ENCODE assay signal across 8 cellular contexts in genomic region chr3:97719156-97719821, GRCh38. TPM values are rescaled to one million over a fixed set of nuclear protein-coding genes. Genes with fewer than 3 reads are reported as not detected.
DNase-seq lines count a peak whose midpoint lies in the region; ATAC-seq and TF ChIP-seq lines count a peak whose summit lies in the region.

No MANE protein-coding gene starts in this region.

- DNase-seq in GM13976 (ENCODE audit: low spot score) = peak; percentile 49
- peak; percentile 67 for DNase-seq in NCI-H128 (lab: John Stamatoyannopoulos, UW; ENCODE audit: unreplicated experiment)
- DNase-seq in SW 1271 (lab: John Stamatoyannopoulos, UW) = peak; percentile 3 to 67
- DNase-seq in activated naive CD8-positive, alpha-beta T cell treated with anti-CD3 and anti-CD28 coated beads, Interleukin-2, amount 50 U/mL, for 16 hours (ENCODE audit: low read depth, low spot score) = peak; percentile 39
- peak; percentile 65 for DNase-seq in left cardiac atrium
- peak; percentile 78 for DNase-seq in sciatic nerve (ENCODE audit: low spot score)
- DNase-seq in cortex of kidney (lab: John Stamatoyannopoulos, UW) = no peak

- intact Hi-C loops in left cardiac atrium (cut with DNase I) (loop anchor here in 1 of 2 donors (5.0 kb wide), 1 partner anchor 857 kb away; no protein-coding TSS in a partner anchor), sciatic nerve (cut with DNase I) (no loop called here)

- ATAC-seq in HG02678 (IDR thresholded peaks at IDR 0.05; ENCODE audit: unreplicated experiment) = peak; percentile 97
- peak; percentile 68 to 76 for ATAC-seq in left cardiac atrium
- peak; percentile 74 for ATAC-seq in sciatic nerve

- in situ Hi-C loops in GM13976 (cut with MboI; ENCODE audit: low sequenced_read_pairs, unreplicated experiment) = loop anchor here (25.0 kb wide), 1 partner anchor 857 kb away; no protein-coding TSS in a partner anchor

- TF ChIP-seq CTCF in GM13976 (IDR thresholded peaks at IDR 0.05; ENCODE audit: borderline replicate concordance, control extremely low read depth, extremely low read depth, insufficient read depth, missing control alignments) = peak; percentile 78

RNA-seq across cellular contexts. Expression of gene ARL6, which starts 45.3 kb away (rescaled TPM):
- total RNA-seq in left cardiac atrium (1 to 10 TPM; 4.7 to 4.8 TPM), sciatic nerve (9.8 TPM)
